Comparison of ENCODE assay signal across 1 cellular context in genomic region chr2:8312861-8313768, GRCh38.
TF ChIP-seq lines count a peak whose summit lies in the region.

No MANE protein-coding gene starts in this region.

TF ChIP-seq in K562, 482 proteins besides CTCF, POLR2A, EP300 and RAD21 (continued from another document and continues in another):
- TF ChIP-seq ZNF318 (IDR thresholded peaks at IDR 0.05; ENCODE audit: borderline replicate concordance in 1 of 2, low read depth in 1 of 2) = no peak
- TF ChIP-seq ZNF766 (CRISPR knock-in tag; conservative IDR thresholded peaks at IDR 0.05) = no peak; the same call in 1 of the 2 replicates
- no peak for TF ChIP-seq NFIX (CRISPR knock-in tag; IDR thresholded peaks at IDR 0.05; ENCODE audit: low read depth)
- no peak for TF ChIP-seq CHD1 (IDR thresholded peaks at IDR 0.05; ENCODE audit: low read length)
- TF ChIP-seq MAX (CRISPR knock-in tag; IDR thresholded peaks at IDR 0.05) = peak; percentile 22; the same call in 1 of the 2 replicates
- peak; percentile 86 for TF ChIP-seq JUN (IDR thresholded peaks at IDR 0.05; ENCODE audit: borderline replicate concordance, low read depth, low read length)
- no peak for TF ChIP-seq JUN (CRISPR knock-in tag; IDR thresholded peaks at IDR 0.05; ENCODE audit: borderline replicate concordance)
- no peak for TF ChIP-seq ZNF134 (CRISPR knock-in tag; conservative IDR thresholded peaks at IDR 0.05)
- peak; percentile 98 for TF ChIP-seq FOSL1 (tag; conservative IDR thresholded peaks at IDR 0.05)
- TF ChIP-seq ZNF717 (CRISPR knock-in tag; IDR thresholded peaks at IDR 0.05) = no peak
- TF ChIP-seq RUNX1 (IDR thresholded peaks at IDR 0.05; ENCODE audit: low read depth) = no peak
- TF ChIP-seq SMARCC2 (IDR thresholded peaks at IDR 0.05; ENCODE audit: low read depth) = peak; percentile 75
- TF ChIP-seq MTF1 (CRISPR knock-in tag; IDR thresholded peaks at IDR 0.05; ENCODE audit: borderline replicate concordance) = no peak
- no peak for TF ChIP-seq HIVEP1 (CRISPR knock-in tag; IDR thresholded peaks at IDR 0.05)
- no peak for TF ChIP-seq HEY1 (CRISPR knock-in tag; IDR thresholded peaks at IDR 0.05; ENCODE audit: borderline replicate concordance)
- TF ChIP-seq HMBOX1 (IDR thresholded peaks at IDR 0.05) = peak; percentile 46; the same call in 1 of the 2 replicates
- no peak for TF ChIP-seq TRIM25 (IDR thresholded peaks at IDR 0.05; ENCODE audit: borderline replicate concordance)
- TF ChIP-seq ETV1 (tag; conservative IDR thresholded peaks at IDR 0.05; ENCODE audit: low read depth) = 0 out of 2 replicates have a peak, but pooled peaks have one; percentile 15
- TF ChIP-seq ETV5 (CRISPR knock-in tag; IDR thresholded peaks at IDR 0.05; ENCODE audit: low read depth) = 0 out of 2 replicates have a peak, but pooled peaks have one; percentile 58
- peak; percentile 38; the same call in 1 of the 2 replicates for TF ChIP-seq ESRRA (IDR thresholded peaks at IDR 0.05; ENCODE audit: borderline replicate concordance, low read depth)
- no peak for TF ChIP-seq CBX1 (IDR thresholded peaks at IDR 0.05; ENCODE audit: low read depth)
- no peak for TF ChIP-seq ZNF561 (CRISPR knock-in tag; conservative IDR thresholded peaks at IDR 0.05)
- TF ChIP-seq BCOR (IDR thresholded peaks at IDR 0.05) = no peak
- TF ChIP-seq CBFA2T3 (IDR thresholded peaks at IDR 0.05) = peak; percentile 68
- no peak for TF ChIP-seq EGR1 (conservative IDR thresholded peaks at IDR 0.05)
- peak; percentile 52; the same call in 1 of the 2 replicates for TF ChIP-seq MTA1 (IDR thresholded peaks at IDR 0.05; ENCODE audit: borderline replicate concordance)
- TF ChIP-seq SRSF1 (IDR thresholded peaks at IDR 0.05; ENCODE audit: low read depth, low read length) = no peak
- TF ChIP-seq AFF4 (CRISPR knock-in tag; IDR thresholded peaks at IDR 0.05) = no peak
- no peak for TF ChIP-seq ZBTB43 (CRISPR knock-in tag; IDR thresholded peaks at IDR 0.05)
- TF ChIP-seq ESRRB (CRISPR knock-in tag; IDR thresholded peaks at IDR 0.05; ENCODE audit: borderline replicate concordance) = no peak
- no peak for TF ChIP-seq PTBP1 (IDR thresholded peaks at IDR 0.05; ENCODE audit: low read depth, low read length)
- TF ChIP-seq KLF1 (tag; IDR thresholded peaks at IDR 0.05) = peak; percentile 95
- TF ChIP-seq CBFA2T2 (conservative IDR thresholded peaks at IDR 0.05) = peak; percentile 51; the same call in 1 of the 2 replicates
- TF ChIP-seq PCBP1 (IDR thresholded peaks at IDR 0.05; ENCODE audit: low read depth, low read length, poor library complexity, severe bottlenecking) = no peak
- no peak for TF ChIP-seq ZZZ3 (IDR thresholded peaks at IDR 0.05)
- no peak for TF ChIP-seq ZBTB2 (IDR thresholded peaks at IDR 0.05)
- TF ChIP-seq CCAR2 (IDR thresholded peaks at IDR 0.05; ENCODE audit: low read depth, low read length) = no peak
- peak; percentile 55; the same call in 1 of the 2 replicates for TF ChIP-seq SOX6 (IDR thresholded peaks at IDR 0.05)
- TF ChIP-seq EP400 (IDR thresholded peaks at IDR 0.05) = no peak; the same call in 1 of the 2 replicates
- TF ChIP-seq TCF3 (CRISPR knock-in tag; IDR thresholded peaks at IDR 0.05) = peak; percentile 61
- no peak for TF ChIP-seq PATZ1 (CRISPR knock-in tag; IDR thresholded peaks at IDR 0.05; ENCODE audit: borderline replicate concordance)
